In the genomic region with DNA sequence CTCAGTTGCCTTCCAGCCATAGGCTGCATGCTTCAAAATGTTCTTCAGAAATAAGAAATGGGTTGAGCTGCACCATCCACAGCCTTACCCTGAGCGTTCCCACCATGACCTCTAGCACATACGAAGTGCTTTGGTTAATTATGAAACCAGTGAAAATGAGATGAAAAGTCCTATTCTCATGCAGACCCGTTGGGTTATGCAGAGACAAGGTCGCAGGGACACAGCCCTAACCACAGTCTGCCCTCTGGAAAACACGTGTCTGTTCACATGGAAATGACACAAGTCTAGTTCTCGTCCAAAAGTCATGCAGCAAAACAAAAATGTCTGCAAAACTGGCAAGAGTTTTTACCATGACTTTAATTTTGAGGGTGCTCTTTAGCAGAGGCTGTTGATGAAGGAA, we compare ENCODE assay signal across 12 cellular contexts. TPM values are rescaled to one million over a fixed set of nuclear protein-coding genes. Genes with fewer than 3 reads are reported as not detected.
DNase-seq lines count a peak whose midpoint lies in the region; ATAC-seq and TF ChIP-seq lines count a peak whose summit lies in the region.
"Had no signal": no experiment of that assay in that cellular context is flagged by ENCODE, and none has a peak within 500 bp of the region (broad histone marks: within the 10 kb centered on the region; RNA-seq: fewer than 3 reads in every experiment).

No MANE protein-coding gene starts in this region.

- no peak overlapping the region for H3K4me2 ChIP-seq in osteoblast (ENCODE audit: insufficient read depth, low read length)
- H3K4me2 ChIP-seq: PC-9 had no signal

- peak overlapping the region; percentile 33 for H2AFZ ChIP-seq in osteoblast (ENCODE audit: low read length)
- H2AFZ ChIP-seq: PC-9 had no signal

- TF ChIP-seq CTCF in osteoblast (IDR thresholded peaks at IDR 0.05; ENCODE audit: extremely low read depth, low read depth, low read length): no peak

- intact Hi-C loops in left cardiac atrium (cut with DNase I): no loop called here

- ATAC-seq in left cardiac atrium: peak; percentile 20 to 67
- ATAC-seq in HG03045 (IDR thresholded peaks at IDR 0.05; ENCODE audit: unreplicated experiment): no peak
- no peak for ATAC-seq in GM18868 (IDR thresholded peaks at IDR 0.05; ENCODE audit: unreplicated experiment)

- H3K9me3 ChIP-seq in osteoblast (ENCODE audit: low read depth, low read length): no peaks in the 10 kb centered on the region
- H3K9me3 ChIP-seq: MG63 had no signal

- no peaks in the 10 kb centered on the region for H3K4me1 ChIP-seq in osteoblast (ENCODE audit: insufficient read depth, low read length)
- H3K4me1 ChIP-seq: A549 had no signal

- no peaks in the 10 kb centered on the region for H3K27me3 ChIP-seq in osteoblast (ENCODE audit: insufficient read depth, low read length)
- H3K27me3 ChIP-seq: MG63 had no signal

- H3K79me2 ChIP-seq in osteoblast (ENCODE audit: insufficient read depth, low read length): no peaks in the 10 kb centered on the region

- DNase-seq in AG08395 (ENCODE audit: low spot score) (peak; percentile 15), left cardiac atrium (no peak), osteoblast (ENCODE audit: insufficient read length, low spot score, missing footprints) (no peak), mesenteric fat pad (ENCODE audit: low spot score) (no peak), NCI-H1105 (lab: John Stamatoyannopoulos, UW) (no peak)
- DNase-seq: NCI-H1694 treated with DMSO at 0.1 percent for 48 hours had no signal

- no peaks in the 10 kb centered on the region for H4K20me1 ChIP-seq in osteoblast (ENCODE audit: insufficient read depth, low read length)

- peak overlapping the region; percentile 38 for H3K27ac ChIP-seq in angular gyrus (ENCODE audit: low read depth, low read length)
- H3K27ac ChIP-seq in osteoblast (ENCODE audit: low read depth, low read length): no peak overlapping the region
- H3K27ac ChIP-seq: A549, PC-9 had no signal

- H3K36me3 ChIP-seq in osteoblast (ENCODE audit: insufficient read depth, low read length): no peaks in the 10 kb centered on the region
- H3K36me3 ChIP-seq: MG63 had no signal

- H3K4me3 ChIP-seq in osteoblast (ENCODE audit: insufficient read depth, low read length): no peak overlapping the region
- H3K4me3 ChIP-seq: A549, MG63, PC-9 had no signal

RNA-seq across cellular contexts. Expression of a gene that starts 36.4 kb away (rescaled TPM):
- total RNA-seq in left cardiac atrium: 100 to 1,000 TPM; 115 to 131 TPM
- 56.0 and 68.4 TPM in 2 replicates for total RNA-seq in osteoblast
- 77.8 TPM for total RNA-seq in mesenteric fat pad

RNA-seq across cellular contexts. Expression of a gene that starts 50.2 kb away (rescaled TPM):
- total RNA-seq in left cardiac atrium: 1 to 10 TPM; 3.6 to 3.7 TPM
- total RNA-seq in osteoblast: 1.8 and 2.4 TPM in 2 replicates
- total RNA-seq in mesenteric fat pad: 0.84 TPM

RNA-seq across cellular contexts. Expression of a gene that starts 52.5 kb away (rescaled TPM):
- total RNA-seq in left cardiac atrium: not detected
- under 0.01 TPM in 2 replicates for total RNA-seq in osteoblast
- total RNA-seq in mesenteric fat pad: not detected

Comparison
In these comparisons a context has a peak if more than half of its experiments do, and no peak if none do; other contexts are left out.
1. ATAC-seq: peak in left cardiac atrium (2 of 2); none in HG03045 (single experiment) and GM18868 (single experiment).